6 cellular contexts compared by ENCODE assay signal in the genomic region with DNA sequence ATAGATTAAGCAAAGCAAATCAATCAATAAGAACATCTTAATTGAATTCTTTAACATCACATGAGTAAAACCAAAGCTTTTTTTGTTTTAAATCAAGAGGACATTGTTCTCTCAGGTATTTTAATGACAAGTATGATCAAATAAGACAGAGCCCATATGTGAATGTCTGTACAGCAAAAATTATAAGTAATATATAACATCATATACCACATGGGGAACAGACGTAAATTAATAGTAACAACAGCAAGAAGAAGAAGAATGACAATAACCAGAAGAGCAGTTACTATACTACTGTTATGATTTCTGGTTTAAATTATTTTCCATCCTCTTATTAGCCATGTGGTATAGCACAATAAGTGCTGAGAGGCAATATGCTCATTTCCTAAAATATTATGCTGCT.
"Had no signal": no experiment of that assay in that cellular context is flagged by ENCODE, and none has a peak within 500 bp of the region (broad histone marks: within the 10 kb centered on the region; RNA-seq: fewer than 3 reads in every experiment).

No MANE protein-coding gene starts in this region.

- H2AFZ ChIP-seq: GM23338 had no signal

- H3K4me2 ChIP-seq: GM23338 had no signal

- DNase-seq: H9, HCEC 1CT, KBM-7 had no signal

- H3K27ac ChIP-seq: HL-60 had no signal

- H3K4me3 ChIP-seq: GM23338 had no signal

- ATAC-seq: GM23338, HepG2 had no signal
